Comparison of ENCODE assay signal across 26 cellular contexts in genomic region chr12:76536546-76536945, GRCh38.
"Had no signal": no experiment of that assay in that cellular context is flagged by ENCODE, and none has a peak within 500 bp of the region (broad histone marks: within the 10 kb centered on the region; RNA-seq: fewer than 3 reads in every experiment).

No MANE protein-coding gene starts in this region.

- H3K9me3 ChIP-seq: colonic mucosa, esophagus muscularis mucosa, gastrocnemius medialis, gastroesophageal sphincter had no signal

- H3K36me3 ChIP-seq: colonic mucosa, esophagus muscularis mucosa, gastrocnemius medialis, gastroesophageal sphincter, heart left ventricle had no signal

- H3K4me3 Mint-ChIP-seq: dendritic cell treated with granulocyte-macrophage colony-stimulating factor and Interleukin-4, amounts not matched to agents 40 ng/mL and 50 ng/mL, for 4 days; effector memory CD8-positive, alpha-beta T cell; endodermal cell had no signal

- ATAC-seq: effector memory CD8-positive, alpha-beta T cell; esophagus mucosa; foreskin keratinocyte; gastrocnemius medialis; gastroesophageal sphincter; heart left ventricle; heart right ventricle had no signal

- H3K4me3 ChIP-seq: colonic mucosa, coronary artery, dorsolateral prefrontal cortex, esophagus muscularis mucosa, gastrocnemius medialis, gastroesophageal sphincter, heart left ventricle, heart right ventricle had no signal

- FAIRE-seq: colon, endometrium, endothelial cell of umbilical vein had no signal

- H3K4me1 ChIP-seq: colonic mucosa, foreskin keratinocyte, gastroesophageal sphincter had no signal

- H3K9me3 Mint-ChIP-seq: dendritic cell treated with granulocyte-macrophage colony-stimulating factor and Interleukin-4, amounts not matched to agents 40 ng/mL and 50 ng/mL, for 4 days; effector memory CD8-positive, alpha-beta T cell had no signal

- H3K27ac ChIP-seq: colonic mucosa, coronary artery, dorsolateral prefrontal cortex, epithelial cell of prostate, esophagus muscularis mucosa, foreskin keratinocyte, gastrocnemius medialis, gastroesophageal sphincter, heart left ventricle, heart right ventricle had no signal

- H3K27ac Mint-ChIP-seq: dendritic cell treated with granulocyte-macrophage colony-stimulating factor and Interleukin-4, amounts not matched to agents 40 ng/mL and 50 ng/mL, for 4 days; effector memory CD8-positive, alpha-beta T cell; endodermal cell had no signal

- H3K27me3 Mint-ChIP-seq: dendritic cell treated with granulocyte-macrophage colony-stimulating factor and Interleukin-4, amounts not matched to agents 40 ng/mL and 50 ng/mL, for 4 days; effector memory CD8-positive, alpha-beta T cell had no signal

- DNase-seq: colonic mucosa; cortex of kidney; dermis blood vessel endothelial cell; dorsolateral prefrontal cortex; effector CD4-positive, alpha-beta T cell; effector CD8-positive, alpha-beta T cell; effector memory CD4-positive, alpha-beta T cell; effector memory CD8-positive, alpha-beta T cell; endodermal cell; erythroblast; foreskin fibroblast; foreskin keratinocyte; foreskin melanocyte; gastrocnemius medialis; glutamatergic neuron; heart left ventricle; heart right ventricle had no signal

- H3K27me3 ChIP-seq: colonic mucosa, dorsolateral prefrontal cortex, esophagus muscularis mucosa, foreskin keratinocyte, gastrocnemius medialis, gastroesophageal sphincter, heart left ventricle, heart right ventricle had no signal
